ENCODE assay signal across 17 cellular contexts in the genomic region with DNA sequence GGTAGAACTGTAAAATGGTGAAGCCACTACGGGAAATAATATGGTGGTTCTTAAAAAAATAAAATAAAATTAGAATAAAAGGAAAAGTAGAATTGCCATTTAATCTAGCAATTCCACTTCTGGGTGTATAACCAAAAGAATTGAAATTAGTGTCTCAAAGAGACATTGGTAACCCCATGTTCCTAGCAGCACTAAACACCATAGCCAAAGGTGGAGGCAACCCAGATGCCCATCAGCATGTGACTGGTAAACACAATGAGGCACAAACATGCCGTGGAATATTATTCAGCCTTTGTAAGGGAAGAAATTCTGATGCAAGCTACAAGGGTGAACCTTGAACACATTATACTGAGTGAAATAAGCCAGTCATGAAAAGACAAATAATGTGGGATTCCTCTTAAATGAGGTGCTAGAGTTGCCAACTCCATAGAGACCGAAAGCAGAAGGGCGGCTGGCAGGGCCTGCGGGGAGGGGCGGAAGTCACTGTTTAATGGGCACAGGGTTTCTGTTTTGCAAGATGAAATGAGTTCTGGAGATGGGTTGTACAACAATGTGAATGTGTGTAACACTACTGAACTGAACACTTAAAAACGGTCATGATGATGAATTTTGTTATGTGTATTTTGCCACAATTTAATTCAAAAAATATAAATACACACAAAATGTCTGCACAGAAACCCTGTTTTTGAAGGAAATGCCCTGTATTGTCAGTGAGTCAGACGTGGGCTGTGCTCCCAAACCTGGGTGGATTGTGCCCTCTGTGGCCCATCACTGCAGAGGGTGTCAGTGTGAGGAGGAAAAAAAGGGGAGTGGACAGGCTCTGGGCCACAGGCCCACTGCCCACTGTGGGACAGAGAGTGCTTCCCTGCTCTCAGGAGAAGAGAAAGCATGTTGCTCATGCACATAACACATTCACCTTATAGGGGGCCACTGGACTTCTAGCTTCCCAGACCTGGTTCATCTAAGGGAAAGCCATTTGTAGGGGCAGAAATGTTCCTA. TPM values are rescaled to one million over a fixed set of nuclear protein-coding genes. Genes with fewer than 3 reads are reported as not detected.
DNase-seq lines count a peak whose midpoint lies in the region; ATAC-seq and TF ChIP-seq lines count a peak whose summit lies in the region.
"Had no signal": no experiment of that assay in that cellular context is flagged by ENCODE, and none has a peak within 500 bp of the region (broad histone marks: within the 10 kb centered on the region; RNA-seq: fewer than 3 reads in every experiment).

No MANE protein-coding gene starts in this region.

- TF ChIP-seq CTCF in right atrium auricular region (IDR thresholded peaks at IDR 0.05) (no peak), lower lobe of right lung (IDR thresholded peaks at IDR 0.05) (no peak)

- H3K4me1 ChIP-seq in right atrium auricular region (peaks cover 0 to 30% of the 10 kb centered on the region in 2 donors), lower lobe of right lung (peaks cover 41% of the 10 kb centered on the region)

- no peaks in the 10 kb centered on the region for H3K27me3 ChIP-seq in right atrium auricular region
- H3K27me3 ChIP-seq in lower lobe of right lung (ENCODE audit: low read depth): no peaks in the 10 kb centered on the region
- H3K27me3 ChIP-seq: dorsolateral prefrontal cortex, ovary had no signal

- H3K9me3 ChIP-seq in right atrium auricular region (no peaks in the 10 kb centered on the region), lower lobe of right lung (no peaks in the 10 kb centered on the region)
- H3K9me3 ChIP-seq: ovary had no signal

- DNase-seq in cardiac septum (ENCODE audit: low spot score) (peak; percentile 53), right atrium auricular region (ENCODE audit: low spot score) (no peak), SIG-M5 (lab: John Stamatoyannopoulos, UW) (peak; percentile 37), lower lobe of right lung (peak; percentile 77), NCI-H524 treated with DMSO at 0.1 percent for 48 hours (lab: John Stamatoyannopoulos, UW) (no peak), SKM-1 treated with dmso at 0.1 percent for 144 hours (lab: John Stamatoyannopoulos, UW; ENCODE audit: unreplicated experiment) (no peak)
- DNase-seq in central memory CD4-positive, alpha-beta T cell: no peak
- DNase-seq: activated CD4-positive, alpha-beta T cell treated with anti-CD3 and anti-CD28 coated beads, Interleukin-2, amount 10 ng/mL, durations not matched to agents 24 days and 14 days; KBM-7; NCI-H1436; stimulated activated CD4-positive, alpha-beta T cell treated with anti-CD3 and anti-CD28 coated beads, Interleukin-12 subunit alpha, Interleukin-12 subunit beta, amount 100 ng/mL, for 4 hours; stimulated activated naive CD4-positive, alpha-beta T cell treated with Interleukin-2 at 50 U/mL for 16 hours had no signal

- intact Hi-C loops in cardiac septum (cut with DNase I) (no loop called here), lower lobe of right lung (cut with DNase I) (no loop called here)

- H3K27ac ChIP-seq in right atrium auricular region (peak overlapping the region in 1 of 2 donors; percentile 6), lower lobe of right lung (peak overlapping the region; percentile 66)
- H3K27ac ChIP-seq: ovary, SK-N-MC had no signal

- H3K4me3 ChIP-seq in right atrium auricular region: no peak overlapping the region
- H3K4me3 ChIP-seq in lower lobe of right lung: no peak overlapping the region
- H3K4me3 ChIP-seq: dorsolateral prefrontal cortex, ovary, SK-N-MC had no signal

- H3K36me3 ChIP-seq in right atrium auricular region (no peaks in the 10 kb centered on the region), lower lobe of right lung (no peaks in the 10 kb centered on the region)
- H3K36me3 ChIP-seq: ovary had no signal

- ATAC-seq in lower lobe of right lung (peak; percentile 63 to 74), HG03378 (IDR thresholded peaks at IDR 0.05; ENCODE audit: unreplicated experiment) (no peak)
- ATAC-seq: activated naive CD4-positive, alpha-beta T cell treated with anti-CD3 and anti-CD28 coated beads, Interleukin-2, amount 50 U/mL, for 72 hours had no signal

RNA-seq across cellular contexts. Expression of a gene that starts 49.6 kb away (rescaled TPM):
- total RNA-seq in cardiac septum (40.3 TPM), right atrium auricular region (10 to 100 TPM; 35.7 to 51.6 TPM), lower lobe of right lung (99.7 TPM)

Comparison
In these comparisons a context has a peak if more than half of its experiments do, and no peak if none do; other contexts are left out.
1. DNase-seq: peak in cardiac septum (single experiment), SIG-M5 (single experiment) and lower lobe of right lung (single experiment); none in right atrium auricular region (single experiment), NCI-H524 treated with DMSO at 0.1 percent for 48 hours (single experiment), central memory CD4-positive, alpha-beta T cell (single experiment) and SKM-1 treated with dmso at 0.1 percent for 144 hours (single experiment).